Comparison of ENCODE assay signal across 17 cellular contexts in genomic region chr19:43626838-43627237, GRCh38. TPM values are rescaled to one million over a fixed set of nuclear protein-coding genes. Genes with fewer than 3 reads are reported as not detected.
"Had no signal": no experiment of that assay in that cellular context is flagged by ENCODE, and none has a peak within 500 bp of the region (broad histone marks: within the 10 kb centered on the region; RNA-seq: fewer than 3 reads in every experiment).

No MANE protein-coding gene starts in this region.

- DNase-seq: effector CD4-positive, alpha-beta T cell; foreskin melanocyte; heart left ventricle; mammary epithelial cell; naive thymus-derived CD8-positive, alpha-beta T cell; sigmoid colon; stimulated activated CD4-positive, alpha-beta T cell treated with anti-CD3 and anti-CD28 coated beads, Interleukin-4, amount 100 ng/mL, for 4 hours; stimulated activated naive B cell treated with anti-CD40 and anti-IgM and Interleukin-4, amounts not matched to agents 10 μg/mL and 1 μg/mL and 100 μg/mL, for 72 hours; testis; upper lobe of right lung had no signal

- H3K36me3 ChIP-seq: heart left ventricle, upper lobe of right lung, vagina had no signal

- H3K4me1 ChIP-seq: heart left ventricle, sigmoid colon, testis, upper lobe of right lung, vagina had no signal

- H3K9me3 Mint-ChIP-seq: endodermal cell; naive thymus-derived CD8-positive, alpha-beta T cell; stimulated activated naive B cell treated with anti-CD40 and anti-IgM and Interleukin-4, amounts not matched to agents 10 μg/mL and 1 μg/mL and 100 μg/mL, for 72 hours; stimulated activated naive CD8-positive, alpha-beta T cell treated with anti-CD3 and anti-CD28 coated beads, Interleukin-15, amount 100 ng/mL, for 72 hours had no signal

- H3K27ac ChIP-seq: heart left ventricle, sigmoid colon, skin epidermis, testis, upper lobe of right lung, vagina had no signal

- H3K4me3 ChIP-seq: heart left ventricle, mucosa of descending colon, sigmoid colon, skin epidermis, testis, tibial nerve, upper lobe of right lung, vagina had no signal

- H3K9me3 ChIP-seq: heart left ventricle, mucosa of descending colon, sigmoid colon, testis, tibial nerve, upper lobe of right lung, vagina had no signal

- ATAC-seq: naive thymus-derived CD8-positive, alpha-beta T cell; stimulated activated naive CD8-positive, alpha-beta T cell treated with anti-CD3 and anti-CD28 coated beads, Interleukin-15, amount 100 ng/mL, for 72 hours had no signal

- H3K4me1 Mint-ChIP-seq: endodermal cell had no signal

- H3K27ac Mint-ChIP-seq: endodermal cell; stimulated activated naive B cell treated with anti-CD40 and anti-IgM and Interleukin-4, amounts not matched to agents 10 μg/mL and 1 μg/mL and 100 μg/mL, for 72 hours; stimulated activated naive CD8-positive, alpha-beta T cell treated with anti-CD3 and anti-CD28 coated beads, Interleukin-15, amount 100 ng/mL, for 72 hours had no signal

- H3K36me3 Mint-ChIP-seq: naive thymus-derived CD8-positive, alpha-beta T cell had no signal

- H3K4me3 Mint-ChIP-seq: endodermal cell; stimulated activated naive B cell treated with anti-CD40 and anti-IgM and Interleukin-4, amounts not matched to agents 10 μg/mL and 1 μg/mL and 100 μg/mL, for 72 hours; stimulated activated naive CD8-positive, alpha-beta T cell treated with anti-CD3 and anti-CD28 coated beads, Interleukin-15, amount 100 ng/mL, for 72 hours had no signal

RNA-seq across cellular contexts. Expression of gene SRRM5, which starts 14.9 kb away (rescaled TPM):
- total RNA-seq: pulmonary artery endothelial cell had no signal
